ENCODE assay signal across 21 cellular contexts in genomic region chr2:74168739-74169138, GRCh38. TPM values are rescaled to one million over a fixed set of nuclear protein-coding genes. Genes with fewer than 3 reads are reported as not detected.
DNase-seq lines count a peak whose midpoint lies in the region; ATAC-seq and TF ChIP-seq lines count a peak whose summit lies in the region.
"Had no signal": no experiment of that assay in that cellular context is flagged by ENCODE, and none has a peak within 500 bp of the region (broad histone marks: within the 10 kb centered on the region; RNA-seq: fewer than 3 reads in every experiment).

No MANE protein-coding gene starts in this region.

- peak overlapping the region in 4 of 7 donors; percentile 1 to 78 (median 6) for H3K27ac Mint-ChIP-seq in CD4-positive, alpha-beta memory T cell
- H3K27ac Mint-ChIP-seq in activated naive CD8-positive, alpha-beta T cell = peak overlapping the region; percentile 79
- H3K27ac Mint-ChIP-seq: endodermal cell had no signal

- no peak overlapping the region for H3K27ac ChIP-seq in CD4-positive, alpha-beta memory T cell (ENCODE audit: low read depth, low read length)
- H3K27ac ChIP-seq: coronary artery, gastroesophageal sphincter, SK-N-MC, skin epidermis had no signal

- POLR2A ChIA-PET in CD4-positive, alpha-beta memory T cell (lab: Charles Lee; ENCODE audit: partially characterized antibody) = interaction anchor here (2.5 kb wide), 1 partner anchor 10 kb away, joined by 11 read pairs; the partner anchor contains the start of gene MOB1A

- H3K27me3 ChIP-seq in CD4-positive, alpha-beta memory T cell (ENCODE audit: insufficient read depth, low read length) = no peaks in the 10 kb centered on the region
- H3K27me3 ChIP-seq: gastroesophageal sphincter had no signal

- peaks cover 16 to 27% (median 19%) of the 10 kb centered on the region in 4 donors for H3K4me1 Mint-ChIP-seq in CD4-positive, alpha-beta memory T cell
- peaks cover 20% of the 10 kb centered on the region for H3K4me1 Mint-ChIP-seq in activated naive CD8-positive, alpha-beta T cell (ENCODE audit: low read depth)
- H3K4me1 Mint-ChIP-seq: endodermal cell had no signal

- H3K9me3 Mint-ChIP-seq in CD4-positive, alpha-beta memory T cell = peaks cover 0 to 6% (median 1%) of the 10 kb centered on the region in 8 donors
- H3K9me3 Mint-ChIP-seq in activated naive CD8-positive, alpha-beta T cell (ENCODE audit: low read depth) = no peaks in the 10 kb centered on the region
- H3K9me3 Mint-ChIP-seq: CD4-positive, alpha-beta T cell; endodermal cell had no signal

- H3K4me1 ChIP-seq in CD4-positive, alpha-beta memory T cell (ENCODE audit: insufficient read depth, low read length) = peaks cover 14% of the 10 kb centered on the region

- ATAC-seq in HG02852 (IDR thresholded peaks at IDR 0.05; ENCODE audit: unreplicated experiment) (peak; percentile 55), GM21367 (IDR thresholded peaks at IDR 0.05; ENCODE audit: unreplicated experiment) (no peak)
- ATAC-seq: gastroesophageal sphincter had no signal

- TF ChIP-seq CTCF in GM12865 (IDR thresholded peaks at IDR 0.05; ENCODE audit: insufficient read depth, low read depth, low read length, missing control alignments) = no peak

- peaks cover 42 to 59% of the 10 kb centered on the region in 2 donors for H3K36me3 Mint-ChIP-seq in CD4-positive, alpha-beta memory T cell
- peaks cover 14% of the 10 kb centered on the region for H3K36me3 Mint-ChIP-seq in activated naive CD8-positive, alpha-beta T cell

- H3K27me3 Mint-ChIP-seq in CD4-positive, alpha-beta memory T cell = no peaks in the 10 kb centered on the region
- H3K27me3 Mint-ChIP-seq in activated naive CD8-positive, alpha-beta T cell = no peaks in the 10 kb centered on the region
- H3K27me3 Mint-ChIP-seq: CD4-positive, alpha-beta T cell had no signal

- DNase-seq in CD4-positive, alpha-beta memory T cell = no peak
- peak; percentile 73 for DNase-seq in GM12865 (ENCODE audit: low read depth)
- DNase-seq in OCI-M2 (lab: John Stamatoyannopoulos, UW; ENCODE audit: unreplicated experiment) = no peak
- no peak for DNase-seq in HuH-7 (ENCODE audit: low spot score)
- no peak for DNase-seq in EL
- DNase-seq: activated gamma-delta T cell; CD4-positive, alpha-beta T cell; DMS 273 treated with DMSO at 0.1 percent for 48 hours; endodermal cell; H7; hypothalamus; NCI-H187; NCI-H69; trophoblast cell had no signal

- CTCF ChIA-PET in CD4-positive, alpha-beta memory T cell (lab: Charles Lee; ENCODE audit: partially characterized antibody) = interaction anchor here (0.9 to 2.1 kb wide), 6 partner anchors 10 to 344 kb away, joined by 3 to 7 read pairs (median 4); partner anchors contain the start of genes MOB1A and MTHFD2

- no peaks in the 10 kb centered on the region for H3K9me3 ChIP-seq in CD4-positive, alpha-beta memory T cell (ENCODE audit: control insufficient read depth in 1 of 2, low read length in 2 of 2)
- H3K9me3 ChIP-seq: gastroesophageal sphincter had no signal

- H3K4me3 Mint-ChIP-seq in CD4-positive, alpha-beta memory T cell = no peak overlapping the region
- H3K4me3 Mint-ChIP-seq in activated naive CD8-positive, alpha-beta T cell = no peak overlapping the region
- H3K4me3 Mint-ChIP-seq: CD4-positive, alpha-beta T cell; endodermal cell had no signal

- intact Hi-C loops in CD4-positive, alpha-beta memory T cell (cut with micrococcal nuclease) = loop anchor here (1.0 kb wide), 1 partner anchor 10 kb away; the partner anchor contains the start of gene MOB1A

- peaks cover 50% of the 10 kb centered on the region for H3K36me3 ChIP-seq in CD4-positive, alpha-beta memory T cell (ENCODE audit: insufficient read depth, low read length)

- no peak overlapping the region for H3K4me3 ChIP-seq in CD4-positive, alpha-beta memory T cell (ENCODE audit: low read length in 2 of 2)
- H3K4me3 ChIP-seq in GM12865 (ENCODE audit: low read depth, low read length) = no peak overlapping the region
- H3K4me3 ChIP-seq: coronary artery, gastroesophageal sphincter, SK-N-MC, skin epidermis had no signal

RNA-seq across cellular contexts. Expression of gene MOB1A, which starts 9.9 kb away (rescaled TPM):
- total RNA-seq in CD4-positive, alpha-beta memory T cell = 100 to 1,000 TPM; 135 TPM
- polyA plus RNA-seq in CD4-positive, alpha-beta memory T cell = 100 to 1,000 TPM; 142 to 203 TPM

RNA-seq across cellular contexts. Expression of gene BOLA3, which starts 21.0 kb away (rescaled TPM):
- 10 to 100 TPM; 16.4 to 19.0 TPM for total RNA-seq in CD4-positive, alpha-beta memory T cell
- 100 to 1,000 TPM in 1 of 2 donors, 10 to 100 TPM in 1; 82.0 to 101 TPM for polyA plus RNA-seq in CD4-positive, alpha-beta memory T cell

RNA-seq across cellular contexts. Expression of gene MTHFD2, which starts 29.7 kb away (rescaled TPM):
- 10 to 100 TPM; 23.8 to 25.0 TPM for total RNA-seq in CD4-positive, alpha-beta memory T cell
- 10 to 100 TPM; 13.7 to 16.3 TPM for polyA plus RNA-seq in CD4-positive, alpha-beta memory T cell
